In genomic region chr7:83338277-83338950, GRCh38 we compare ENCODE assay signal across 32 cellular contexts.
"Had no signal": no experiment of that assay in that cellular context is flagged by ENCODE, and none has a peak within 500 bp of the region (broad histone marks: within the 10 kb centered on the region; RNA-seq: fewer than 3 reads in every experiment).

No MANE protein-coding gene starts in this region.

- DNase-seq: Kasumi-1; MG63; MV-4-11; NCI-H1092; NCI-H1105; NCI-H1417 treated with DMSO at 0.1 percent for 48 hours; NCI-H1436 treated with DMSO at 0.1 percent for 48 hours; NCI-H1694 treated with DMSO at 0.1 percent for 48 hours; NCI-H1930; NCI-H2029 treated with DMSO at 0.1 percent for 48 hours; NCI-H2081 treated with DMSO at 0.1 percent for 48 hours; NCI-H2107; NCI-H2171; NCI-H226; NCI-H446 treated with DMSO at 0.1 percent for 48 hours; NCI-H510A; NCI-H524; NCI-H526; NCI-H69; NCI-H748 treated with DMSO at 0.1 percent for 48 hours; NCI-H82; NK-92 treated with Interleukin-12 subunit alpha and Interleukin-12 subunit beta, amount 100 ng/mL, for 24 hours; OCI-M1; PC-3; Peyer's patch; Right ventricle myocardium superior; RPMI8226; SHP77 treated with DMSO at 0.1 percent for 48 hours; SK-N-SH; SW 1271; T-helper 1 cell had no signal

- H3K9me3 ChIP-seq: MG63, Peyer's patch, SJSA1, SK-N-SH had no signal

- H3K4me3 ChIP-seq: MG63, Peyer's patch, SJSA1 had no signal

- H3K27me3 ChIP-seq: MG63, Peyer's patch had no signal

- H3K27ac ChIP-seq: Peyer's patch, SJSA1 had no signal

- H3K4me1 ChIP-seq: Peyer's patch, SJSA1 had no signal

- H3K36me3 ChIP-seq: MG63, Peyer's patch, SJSA1 had no signal

- H3K4me2 ChIP-seq: SK-N-SH had no signal

- H3K9ac ChIP-seq: SK-N-SH had no signal

- ATAC-seq: PC-3 had no signal
